In the genomic region with DNA sequence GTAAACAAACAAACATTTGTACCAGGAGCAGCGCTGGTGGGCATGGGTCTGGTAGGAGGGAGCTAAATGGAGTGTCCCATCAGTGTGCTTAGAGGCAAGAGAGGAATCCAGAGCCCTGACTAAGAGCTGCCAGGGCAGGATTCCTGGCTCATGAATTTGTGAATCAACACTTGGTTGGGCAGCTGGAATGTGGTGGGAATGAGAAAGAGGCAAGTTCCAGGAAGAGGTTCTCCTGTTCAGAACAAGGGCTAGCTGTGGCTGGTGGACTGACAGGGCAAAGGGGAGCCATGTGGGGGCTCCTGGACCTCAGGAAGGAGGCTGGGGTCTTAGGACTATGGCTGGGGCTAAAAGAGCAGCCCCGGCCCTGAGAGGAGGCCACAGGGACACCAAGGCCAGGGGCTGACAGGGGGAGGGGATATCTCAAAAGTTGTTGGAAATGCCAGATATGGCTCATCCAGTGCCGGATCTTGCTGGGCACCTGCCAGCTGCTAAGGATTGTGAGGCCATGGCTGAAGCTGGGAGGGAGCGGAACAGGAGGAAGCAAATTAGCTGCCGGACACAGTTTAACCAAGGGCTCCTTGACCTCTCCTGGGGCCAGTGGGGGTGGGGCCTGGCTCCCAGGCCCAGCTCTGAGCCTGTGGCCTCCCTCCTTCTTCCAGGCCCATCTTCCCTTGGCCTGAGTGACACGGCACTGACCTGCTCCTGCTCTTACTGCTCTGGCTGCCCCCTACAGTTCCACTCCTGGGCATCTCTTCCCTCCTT, we compare ENCODE assay signal across 11 cellular contexts. TPM values are rescaled to one million over a fixed set of nuclear protein-coding genes. Genes with fewer than 3 reads are reported as not detected.
DNase-seq lines count a peak whose midpoint lies in the region; ATAC-seq and TF ChIP-seq lines count a peak whose summit lies in the region.
"Had no signal": no experiment of that assay in that cellular context is flagged by ENCODE, and none has a peak within 500 bp of the region (broad histone marks: within the 10 kb centered on the region; RNA-seq: fewer than 3 reads in every experiment).

No MANE protein-coding gene starts in this region.

- no peaks in the 10 kb centered on the region for H4K20me1 ChIP-seq in GM23248 (ENCODE audit: insufficient read depth)

- no peaks in the 10 kb centered on the region for H3K9me2 ChIP-seq in GM23248 (ENCODE audit: insufficient read depth)

- H3K79me2 ChIP-seq in GM23248 (ENCODE audit: insufficient read depth) = no peaks in the 10 kb centered on the region

- H3K9ac ChIP-seq in GM23248 = peak overlapping the region; percentile 74

- no peaks in the 10 kb centered on the region for H3K27me3 ChIP-seq in GM23248 (replicated peaks; ENCODE audit: insufficient read depth)
- H3K27me3 ChIP-seq in cardiac muscle cell = no peaks in the 10 kb centered on the region
- H3K27me3 ChIP-seq: tibial nerve had no signal

- H3K4me3 ChIP-seq in GM23248 = peak overlapping the region; percentile 52
- H3K4me3 ChIP-seq in cardiac muscle cell = no peak overlapping the region
- no peak overlapping the region for H3K4me3 ChIP-seq in retinal pigment epithelial cell (ENCODE audit: low read length)
- H3K4me3 ChIP-seq: SK-N-MC, tibial nerve had no signal

- in situ Hi-C loops in GM23248 (cut with MboI) = no loop called here

- no peak for ATAC-seq in activated T-helper 17 cell treated with anti-CD3 and anti-CD28 coated beads, Interleukin-2, amount 50 U/mL, for 72 hours (replicated peaks)
- no peak for ATAC-seq in activated T-cell treated with anti-CD3 and anti-CD28 coated beads, Interleukin-2, amount 50 U/mL, for 72 hours (replicated peaks in 1 of 2)

- H3K36me3 Mint-ChIP-seq in activated T-helper 17 cell treated with anti-CD3 and anti-CD28 coated beads, Interleukin-2, amount 50 U/mL, for 72 hours (ENCODE audit: low read depth) = no peaks in the 10 kb centered on the region
- H3K36me3 Mint-ChIP-seq in activated CD4-positive, alpha-beta T cell treated with anti-CD3 and anti-CD28 coated beads, Interleukin-2, amount 10 ng/mL, durations not matched to agents 7 days and 5 days (ENCODE audit: low read depth) = no peaks in the 10 kb centered on the region
- H3K36me3 Mint-ChIP-seq in activated T-cell treated with anti-CD3 and anti-CD28 coated beads, Interleukin-2, amount 50 U/mL, for 72 hours (ENCODE audit: insufficient read depth in 2 of 2) = no peaks in the 10 kb centered on the region

- TF ChIP-seq CTCF in cardiac muscle cell (IDR thresholded peaks at IDR 0.05; ENCODE audit: low read depth, low read length) (no peak), retinal pigment epithelial cell (conservative IDR thresholded peaks at IDR 0.05; ENCODE audit: low read depth, low read length) (no peak)

- POLR2A ChIA-PET in activated CD4-positive, alpha-beta T cell treated with anti-CD3 and anti-CD28 coated beads, Interleukin-2, amount 10 ng/mL, durations not matched to agents 7 days and 5 days (lab: Charles Lee) = no interaction called here

- no peaks in the 10 kb centered on the region for H3K4me1 Mint-ChIP-seq in activated T-helper 17 cell treated with anti-CD3 and anti-CD28 coated beads, Interleukin-2, amount 50 U/mL, for 72 hours
- H3K4me1 Mint-ChIP-seq in activated CD4-positive, alpha-beta T cell treated with anti-CD3 and anti-CD28 coated beads, Interleukin-2, amount 10 ng/mL, durations not matched to agents 7 days and 5 days = no peaks in the 10 kb centered on the region
- H3K4me1 Mint-ChIP-seq in activated T-cell treated with anti-CD3 and anti-CD28 coated beads, Interleukin-2, amount 50 U/mL, for 72 hours (ENCODE audit: low read depth) = no peaks in the 10 kb centered on the region

- CTCF ChIA-PET in activated CD4-positive, alpha-beta T cell treated with anti-CD3 and anti-CD28 coated beads, Interleukin-2, amount 10 ng/mL, durations not matched to agents 7 days and 5 days (lab: Charles Lee) = interaction anchor here (0.9 to 1.3 kb wide), 2 partner anchors 11 to 77 kb away, joined by 3 to 4 read pairs; no protein-coding TSS in a partner anchor

- 29 to 31% methylated on average over 6 of the region's 6 CpGs for WGBS in GM23248 (ENCODE audit: low coverage in 1 of 2, low lambda C conversion rate in 2 of 2, missing lambda C conversion rate in 2 of 2), 2 experiments

- H3K27ac Mint-ChIP-seq in activated T-helper 17 cell treated with anti-CD3 and anti-CD28 coated beads, Interleukin-2, amount 50 U/mL, for 72 hours = peak overlapping the region; percentile 20
- no peak overlapping the region for H3K27ac Mint-ChIP-seq in activated CD4-positive, alpha-beta T cell treated with anti-CD3 and anti-CD28 coated beads, Interleukin-2, amount 10 ng/mL, durations not matched to agents 7 days and 5 days
- H3K27ac Mint-ChIP-seq in activated T-cell treated with anti-CD3 and anti-CD28 coated beads, Interleukin-2, amount 50 U/mL, for 72 hours = no peak overlapping the region

- no peaks in the 10 kb centered on the region for H3K36me3 ChIP-seq in GM23248 (ENCODE audit: low read depth)
- no peaks in the 10 kb centered on the region for H3K36me3 ChIP-seq in cardiac muscle cell
- H3K36me3 ChIP-seq: tibial nerve had no signal

- H2AFZ ChIP-seq in GM23248 = peak overlapping the region; percentile 82

- H3K4me1 ChIP-seq in GM23248 (ENCODE audit: insufficient read depth) (peaks cover 30% of the 10 kb centered on the region), cardiac muscle cell (ENCODE audit: low read depth) (peaks cover 12% of the 10 kb centered on the region)

- no peaks in the 10 kb centered on the region for H3K9me3 Mint-ChIP-seq in activated T-helper 17 cell treated with anti-CD3 and anti-CD28 coated beads, Interleukin-2, amount 50 U/mL, for 72 hours
- H3K9me3 Mint-ChIP-seq in activated CD4-positive, alpha-beta T cell treated with anti-CD3 and anti-CD28 coated beads, Interleukin-2, amount 10 ng/mL, durations not matched to agents 7 days and 5 days = no peaks in the 10 kb centered on the region
- H3K9me3 Mint-ChIP-seq in activated T-cell treated with anti-CD3 and anti-CD28 coated beads, Interleukin-2, amount 50 U/mL, for 72 hours = no peaks in the 10 kb centered on the region

- H3F3A ChIP-seq in GM23248 (ENCODE audit: insufficient read depth) = peaks cover 18% of the 10 kb centered on the region; the same call in 1 of the 2 replicates

- H3K9me3 ChIP-seq in GM23248 (ENCODE audit: low read depth) (no peaks in the 10 kb centered on the region), cardiac muscle cell (ENCODE audit: low read depth) (no peaks in the 10 kb centered on the region)
- H3K9me3 ChIP-seq: tibial nerve had no signal

- H3K4me3 Mint-ChIP-seq in activated T-helper 17 cell treated with anti-CD3 and anti-CD28 coated beads, Interleukin-2, amount 50 U/mL, for 72 hours = no peak overlapping the region
- no peak overlapping the region for H3K4me3 Mint-ChIP-seq in activated CD4-positive, alpha-beta T cell treated with anti-CD3 and anti-CD28 coated beads, Interleukin-2, amount 10 ng/mL, durations not matched to agents 7 days and 5 days
- no peak overlapping the region for H3K4me3 Mint-ChIP-seq in activated T-cell treated with anti-CD3 and anti-CD28 coated beads, Interleukin-2, amount 50 U/mL, for 72 hours

- H3K4me2 ChIP-seq in GM23248 (ENCODE audit: unreplicated experiment) = peak overlapping the region; percentile 83

- DNase-seq in GM23248 = peak; percentile 97
- DNase-seq in cardiac muscle cell (ENCODE audit: low read depth in 1 of 2, low spot score in 1 of 2) = peak; percentile 36 to 90
- peak; percentile 92 for DNase-seq in retinal pigment epithelial cell (ENCODE audit: low read depth)
- DNase-seq in activated CD4-positive, alpha-beta T cell treated with anti-CD3 and anti-CD28 coated beads, Interleukin-2, amount 10 ng/mL, durations not matched to agents 7 days and 5 days = no peak
- DNase-seq in COLO668 (lab: John Stamatoyannopoulos, UW; ENCODE audit: unreplicated experiment) = no peak
- DNase-seq in NCI-H2107 treated with DMSO at 0.1 percent for 48 hours (lab: John Stamatoyannopoulos, UW; ENCODE audit: unreplicated experiment) = no peak
- DNase-seq in activated T-cell treated with anti-CD3 and anti-CD28 coated beads, Interleukin-2, amount 50 U/mL, for 72 hours = no peak
- DNase-seq: occipital lobe had no signal

- H3K27ac ChIP-seq in GM23248 (peak overlapping the region; percentile 96), cardiac muscle cell (no peak overlapping the region)
- H3K27ac ChIP-seq: SK-N-MC had no signal

- H3K27me3 Mint-ChIP-seq in activated T-helper 17 cell treated with anti-CD3 and anti-CD28 coated beads, Interleukin-2, amount 50 U/mL, for 72 hours = peaks cover 7% of the 10 kb centered on the region
- peaks cover 8% of the 10 kb centered on the region for H3K27me3 Mint-ChIP-seq in activated CD4-positive, alpha-beta T cell treated with anti-CD3 and anti-CD28 coated beads, Interleukin-2, amount 10 ng/mL, durations not matched to agents 7 days and 5 days
- peaks cover 15% of the 10 kb centered on the region for H3K27me3 Mint-ChIP-seq in activated T-cell treated with anti-CD3 and anti-CD28 coated beads, Interleukin-2, amount 50 U/mL, for 72 hours (ENCODE audit: low read depth)

RNA-seq across cellular contexts. Expression of gene P2RY6, which starts 14.6 kb away (rescaled TPM):
- 0.76 TPM in 1 of 2 replicates, not detected in the other for total RNA-seq in GM23248 (2014; rRNA removed; shearing (Covaris generic))
- 0.99 and 1.5 TPM in 2 replicates for polyA plus RNA-seq in GM23248 (2016; fragmentation: Nextera tagmentation; extraction: Ambion mirVana)
- not detected for total RNA-seq in activated T-helper 17 cell treated with anti-CD3 and anti-CD28 coated beads, Interleukin-2, amount 50 U/mL, for 72 hours
- total RNA-seq in cardiac muscle cell = 0.07 and 0.39 TPM in 2 replicates
- polyA plus RNA-seq in cardiac muscle cell = not detected in 2 replicates
- total RNA-seq in activated CD4-positive, alpha-beta T cell treated with anti-CD3 and anti-CD28 coated beads, Interleukin-2, amount 10 ng/mL, durations not matched to agents 7 days and 5 days = not detected
- not detected for total RNA-seq in activated T-cell treated with anti-CD3 and anti-CD28 coated beads, Interleukin-2, amount 50 U/mL, for 72 hours
- total RNA-seq: occipital lobe had no signal

RNA-seq across cellular contexts. Expression of gene P2RY2, which starts 39.4 kb away (rescaled TPM):
- total RNA-seq in GM23248 (2014; rRNA removed; shearing (Covaris generic)) = not detected in 2 replicates
- not detected in 2 replicates for polyA plus RNA-seq in GM23248 (2016; fragmentation: Nextera tagmentation; extraction: Ambion mirVana)
- total RNA-seq in activated T-helper 17 cell treated with anti-CD3 and anti-CD28 coated beads, Interleukin-2, amount 50 U/mL, for 72 hours = not detected
- 0.25 and 0.48 TPM in 2 replicates for total RNA-seq in cardiac muscle cell
- polyA plus RNA-seq in cardiac muscle cell = 0.40 and 0.83 TPM in 2 replicates
- total RNA-seq in activated CD4-positive, alpha-beta T cell treated with anti-CD3 and anti-CD28 coated beads, Interleukin-2, amount 10 ng/mL, durations not matched to agents 7 days and 5 days = not detected
- not detected for total RNA-seq in activated T-cell treated with anti-CD3 and anti-CD28 coated beads, Interleukin-2, amount 50 U/mL, for 72 hours
- total RNA-seq: occipital lobe had no signal

RNA-seq across cellular contexts. Expression of gene ARHGEF17, which starts 50.6 kb away (rescaled TPM):
- total RNA-seq in GM23248 (2014; rRNA removed; shearing (Covaris generic)) = 23.5 and 24.2 TPM in 2 replicates
- polyA plus RNA-seq in GM23248 (2016; fragmentation: Nextera tagmentation; extraction: Ambion mirVana) (15.3 and 16.5 TPM in 2 replicates), cardiac muscle cell (26.5 and 33.5 TPM in 2 replicates)
- under 1 TPM; 0.06 to 0.42 TPM for total RNA-seq in activated T-helper 17 cell treated with anti-CD3 and anti-CD28 coated beads, Interleukin-2, amount 50 U/mL, for 72 hours
- 37.2 and 60.3 TPM in 2 replicates for total RNA-seq in cardiac muscle cell
- total RNA-seq in activated CD4-positive, alpha-beta T cell treated with anti-CD3 and anti-CD28 coated beads, Interleukin-2, amount 10 ng/mL, durations not matched to agents 7 days and 5 days = not detected
- under 1 TPM; 0.05 to 0.07 TPM for total RNA-seq in activated T-cell treated with anti-CD3 and anti-CD28 coated beads, Interleukin-2, amount 50 U/mL, for 72 hours

Comparison
In these comparisons a context has a peak if more than half of its experiments do, and no peak if none do; other contexts are left out.
1. DNase-seq: peak in GM23248 (single experiment), cardiac muscle cell (2 of 2) and retinal pigment epithelial cell (single experiment); none in activated CD4-positive, alpha-beta T cell treated with anti-CD3 and anti-CD28 coated beads, Interleukin-2, amount 10 ng/mL, durations not matched to agents 7 days and 5 days (single experiment), COLO668 (single experiment), NCI-H2107 treated with DMSO at 0.1 percent for 48 hours (single experiment) and activated T-cell treated with anti-CD3 and anti-CD28 coated beads, Interleukin-2, amount 50 U/mL, for 72 hours (0 of 2).
2. RNA of gene ARHGEF17, which starts 50.6 kb away (total RNA-seq): 37.2 to 60.3 TPM in cardiac muscle cell and 23.5 to 24.2 TPM in GM23248; 0.06 to 0.42 TPM in activated T-helper 17 cell treated with anti-CD3 and anti-CD28 coated beads, Interleukin-2, amount 50 U/mL, for 72 hours, 0.05 to 0.07 TPM in activated T-cell treated with anti-CD3 and anti-CD28 coated beads, Interleukin-2, amount 50 U/mL, for 72 hours and not detected in activated CD4-positive, alpha-beta T cell treated with anti-CD3 and anti-CD28 coated beads, Interleukin-2, amount 10 ng/mL, durations not matched to agents 7 days and 5 days; every median in the first group is over 10 times any median in the second.